8 cellular contexts compared by ENCODE assay signal in genomic region chr11:96242191-96242845, GRCh38.
DNase-seq lines count a peak whose midpoint lies in the region; ATAC-seq and TF ChIP-seq lines count a peak whose summit lies in the region.

No MANE protein-coding gene starts in this region.

- peak overlapping the region; percentile 75 for H3K27ac Mint-ChIP-seq in Calu3 (ENCODE audit: unreplicated experiment)
- peak overlapping the region; percentile 71 for H3K27ac Mint-ChIP-seq in endodermal cell

- TSS peak; percentile 40 for BruUV-seq in Calu3 (replicated peaks; lab: Mats Ljungman, UMichigan)

- H3K27me3 Mint-ChIP-seq in Calu3 (ENCODE audit: unreplicated experiment): no peaks in the 10 kb centered on the region
- no peaks in the 10 kb centered on the region for H3K27me3 Mint-ChIP-seq in endodermal cell (ENCODE audit: insufficient read depth)

- H2AK5ac ChIP-seq in trophoblast cell (ENCODE audit: low read length): no peak overlapping the region

- WGBS in endodermal cell (ENCODE audit: insufficient coverage in 1 of 2, insufficient read length in 1 of 2), 2 experiments: 83 to 85% methylated on average over 2 of the region's 2 CpGs
- WGBS in trophoblast cell (ENCODE audit: extremely low coverage, insufficient coverage, insufficient read length): no CpG with 5 or more reads among the region's 2 CpGs

- H3K36me3 Mint-ChIP-seq in Calu3 (ENCODE audit: insufficient read depth, unreplicated experiment) (peaks cover 17% of the 10 kb centered on the region), endodermal cell (ENCODE audit: low read depth) (no peaks in the 10 kb centered on the region)

- CTCF ChIA-PET in Calu3 (lab: Charles Lee): interaction anchor here (0.6 to 1.9 kb wide), 7 partner anchors 9 to 101 kb away, joined by 3 to 16 read pairs (median 4); partner anchors contain the start of gene MAML2

- H2BK120ac ChIP-seq in trophoblast cell (ENCODE audit: insufficient read depth, low read length, poor library complexity): no peak overlapping the region

- H3K4me1 ChIP-seq in endodermal cell (ENCODE audit: control insufficient read depth, insufficient read depth, low read length) (peaks cover 19% of the 10 kb centered on the region), trophoblast cell (ENCODE audit: control insufficient read depth in 1 of 2, insufficient read depth in 2 of 2, low read length in 2 of 2) (peaks cover 5 to 9% of the 10 kb centered on the region in 2 experiments)

- peak overlapping the region; percentile 72 for H3K4me3 ChIP-seq in endodermal cell (ENCODE audit: low read length)
- H3K4me3 ChIP-seq in trophoblast cell (ENCODE audit: low read depth, low read length): no peak overlapping the region

- H3K79me2 ChIP-seq in trophoblast cell (ENCODE audit: control insufficient read depth, insufficient read depth, low read length, poor library complexity): peaks cover 2% of the 10 kb centered on the region

- H3K36me3 ChIP-seq in endodermal cell (ENCODE audit: control insufficient read depth, insufficient read depth, low read length): no peaks in the 10 kb centered on the region
- no peaks in the 10 kb centered on the region for H3K36me3 ChIP-seq in trophoblast cell (ENCODE audit: control insufficient read depth in 1 of 2, insufficient read depth in 2 of 2, low read length in 2 of 2)

- H2BK5ac ChIP-seq in trophoblast cell (ENCODE audit: low read depth, low read length, poor library complexity): no peak overlapping the region

- H3K4me3 Mint-ChIP-seq in Calu3 (ENCODE audit: low read depth, unreplicated experiment) (peak overlapping the region; percentile 70), endodermal cell (peak overlapping the region; percentile 66)

- ATAC-seq in GM19023 (IDR thresholded peaks at IDR 0.05; ENCODE audit: unreplicated experiment): no peak

- peaks cover 29% of the 10 kb centered on the region for H3K4me1 Mint-ChIP-seq in Calu3 (ENCODE audit: low read depth, unreplicated experiment)
- H3K4me1 Mint-ChIP-seq in endodermal cell: peaks cover 22% of the 10 kb centered on the region

- no peak for DNase-seq in Calu3
- DNase-seq in NOMO-1 treated with dmso at 0.1 percent for 144 hours (lab: John Stamatoyannopoulos, UW; ENCODE audit: unreplicated experiment): peak; percentile 32
- no peak for DNase-seq in endodermal cell
- DNase-seq in trophoblast cell: peak in 1 of 2 donors; percentile 78
- DNase-seq in head of caudate nucleus: no peak
- DNase-seq in NCI-H446 treated with DMSO at 0.1 percent for 48 hours (lab: John Stamatoyannopoulos, UW): no peak
- no peak for DNase-seq in NCI-H1694 treated with DMSO at 0.1 percent for 48 hours (lab: John Stamatoyannopoulos, UW)

- H3K4ac ChIP-seq in trophoblast cell (ENCODE audit: low read depth, low read length): no peak overlapping the region

- H3K9me3 ChIP-seq in endodermal cell (ENCODE audit: control insufficient read depth, low read length): no peaks in the 10 kb centered on the region
- H3K9me3 ChIP-seq in trophoblast cell (ENCODE audit: insufficient read depth, low read depth, low read length): no peaks in the 10 kb centered on the region

- no peak overlapping the region for H3K4me2 ChIP-seq in trophoblast cell (ENCODE audit: low read length)

- H2BK12ac ChIP-seq in trophoblast cell (ENCODE audit: low read length): no peak overlapping the region

- H3K27me3 ChIP-seq in endodermal cell (ENCODE audit: control insufficient read depth, insufficient read depth, low read length, poor library complexity, severe bottlenecking): no peaks in the 10 kb centered on the region
- H3K27me3 ChIP-seq in trophoblast cell (ENCODE audit: insufficient read depth, low read length): no peaks in the 10 kb centered on the region

- no peaks in the 10 kb centered on the region for H3K9me3 Mint-ChIP-seq in Calu3 (ENCODE audit: low read depth, unreplicated experiment)
- H3K9me3 Mint-ChIP-seq in endodermal cell: no peaks in the 10 kb centered on the region

- no peak overlapping the region for H3K14ac ChIP-seq in trophoblast cell (ENCODE audit: low read length)

- H3K9ac ChIP-seq in endodermal cell (ENCODE audit: extremely low read depth, low read length, poor library complexity, severe bottlenecking): no peak overlapping the region
- no peak overlapping the region for H3K9ac ChIP-seq in trophoblast cell (ENCODE audit: low read length)

- H2AFZ ChIP-seq in trophoblast cell (ENCODE audit: insufficient read depth, low read length, poor library complexity): no peak overlapping the region

- peaks cover 13% of the 10 kb centered on the region for H3K79me1 ChIP-seq in trophoblast cell (ENCODE audit: low read length)

- no peak overlapping the region for H4K8ac ChIP-seq in trophoblast cell (ENCODE audit: low read depth, low read length)

- H3K18ac ChIP-seq in trophoblast cell (ENCODE audit: low read length): no peak overlapping the region

- intact Hi-C loops in Calu3 (cut with micrococcal nuclease; ENCODE audit: unreplicated experiment): loop anchor here (5.0 to 10.0 kb wide), 3 partner anchors 62 to 320 kb away; partner anchors contain the start of genes MAML2 and MTMR2
- intact Hi-C loops in head of caudate nucleus (cut with DNase I): loop anchor here (5.0 kb wide), 1 partner anchor 100 kb away; the partner anchor contains the start of gene MAML2

- peak overlapping the region; percentile 97 for H3K27ac ChIP-seq in endodermal cell (ENCODE audit: low read depth, low read length)
- H3K27ac ChIP-seq in trophoblast cell (ENCODE audit: low read depth, low read length): peak overlapping the region; percentile 54

- TF ChIP-seq CTCF in Calu3 (IDR thresholded peaks at IDR 0.05; ENCODE audit: unreplicated experiment) (no peak), endodermal cell (conservative IDR thresholded peaks at IDR 0.05) (no peak)

- no peak overlapping the region for H4K91ac ChIP-seq in trophoblast cell (ENCODE audit: low read depth, low read length)

- no peak overlapping the region for H4K12ac ChIP-seq in trophoblast cell (ENCODE audit: low read depth, low read length)

- no peak overlapping the region for H3K23ac ChIP-seq in trophoblast cell (ENCODE audit: low read length)
